9 cellular contexts compared by ENCODE assay signal in the genomic region with DNA sequence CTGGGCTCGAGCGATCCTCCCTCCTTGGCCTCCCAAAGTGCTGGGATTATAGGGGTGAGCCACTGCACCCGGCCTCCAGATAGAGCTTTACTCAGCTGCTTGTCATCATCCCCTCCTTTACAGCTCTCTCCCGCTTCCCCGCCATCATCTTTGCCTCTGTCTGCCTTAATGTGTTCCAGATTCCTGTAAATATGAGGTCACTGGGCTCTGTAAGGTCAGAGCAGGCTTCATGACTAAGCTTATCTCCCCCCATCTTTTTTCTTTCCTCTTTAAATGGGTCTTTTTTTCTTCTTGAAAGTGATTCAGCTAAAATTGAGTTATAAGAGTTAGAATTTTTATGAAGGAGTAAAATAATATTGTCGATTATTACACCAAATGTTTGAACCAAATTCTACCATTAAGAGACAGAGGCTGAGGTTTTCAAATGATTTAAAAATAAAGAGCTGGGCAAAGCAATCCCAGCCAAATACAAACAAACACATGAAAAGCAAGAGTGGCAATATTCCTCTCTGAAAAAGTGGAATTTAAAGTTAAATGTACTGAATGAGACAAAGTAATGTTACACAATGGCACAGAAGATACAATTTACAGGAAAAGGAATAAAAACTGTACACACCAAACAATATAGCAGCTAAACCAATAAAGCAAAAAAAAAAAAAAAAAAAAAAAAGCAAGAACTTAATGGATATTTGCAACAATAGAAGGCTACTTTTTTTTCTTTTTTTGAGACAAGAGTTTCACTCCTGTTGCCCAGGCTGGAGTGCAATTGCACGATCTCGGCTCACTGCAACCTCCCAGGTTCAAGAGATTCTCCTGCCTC.
DNase-seq lines count a peak whose midpoint lies in the region; ATAC-seq, FAIRE-seq and TF ChIP-seq lines count a peak whose summit lies in the region.
"Had no signal": no experiment of that assay in that cellular context is flagged by ENCODE, and none has a peak within 500 bp of the region (broad histone marks: within the 10 kb centered on the region; RNA-seq: fewer than 3 reads in every experiment).

No MANE protein-coding gene starts in this region.

- H3K36me3 ChIP-seq in heart right ventricle (peaks cover 0 to 69% (median 3%) of the 10 kb centered on the region in 9 donors), K562 (ENCODE audit: control insufficient read depth, insufficient read depth, low read length) (no peaks in the 10 kb centered on the region), kidney epithelial cell (ENCODE audit: control insufficient read depth, insufficient read depth, low read length) (no peaks in the 10 kb centered on the region)

- H3K27me3 ChIP-seq in heart right ventricle (no peaks in the 10 kb centered on the region), K562 (ENCODE audit: control insufficient read depth in 2 of 2, insufficient read depth in 2 of 2, low read length in 2 of 2) (no peaks in the 10 kb centered on the region), kidney epithelial cell (ENCODE audit: control insufficient read depth, insufficient read depth, low read length) (no peaks in the 10 kb centered on the region)

- TF ChIP-seq CTCF in heart right ventricle (IDR thresholded peaks at IDR 0.05) (no peak), K562 (IDR thresholded peaks at IDR 0.05 in 2 of 3, conservative IDR thresholded peaks at IDR 0.05 in 1 of 3; ENCODE audit: insufficient read depth in 2 of 3, low read depth in 1 of 3, low read length in 3 of 3) (no peak), kidney epithelial cell (IDR thresholded peaks at IDR 0.05; ENCODE audit: insufficient read depth, low read length, poor library complexity, severe bottlenecking) (no peak)

- TF ChIP-seq RAD21 in K562 (CRISPR knock-in tag; conservative IDR thresholded peaks at IDR 0.05 in 1 of 2, IDR thresholded peaks at IDR 0.05 in 1 of 2) = no peak

- intact Hi-C loops in heart right ventricle (cut with DNase I) (no loop called here), cardiac septum (cut with DNase I) (no loop called here), K562 (cut with micrococcal nuclease) (loop anchor here (5.0 kb wide), 1 partner anchor 70 kb away; no protein-coding TSS in a partner anchor)

- FAIRE-seq in K562 (lab: Jason Lieb, UNC) = peak; percentile 82

- CTCF ChIA-PET in K562 (lab: Yijun Ruan, JAX; ENCODE audit: low intra/inter-chr PET ratio) = no interaction called here

- no peaks in the 10 kb centered on the region for H3K9me1 ChIP-seq in K562 (ENCODE audit: control insufficient read depth, insufficient read depth, low read length)

- POLR2A ChIA-PET in K562 (lab: Yijun Ruan, JAX) = interaction anchor here (0.5 to 3.0 kb wide), 7 partner anchors 10 to 98 kb away, joined by 3 to 12 read pairs (median 5); no protein-coding TSS in a partner anchor

- H3K9me3 ChIP-seq in heart right ventricle (no peaks in the 10 kb centered on the region), K562 (replicated peaks; ENCODE audit: control insufficient read depth, insufficient read depth, low read depth, low read length) (no peaks in the 10 kb centered on the region)

- peak overlapping the region in 4 of 10 donors; percentile 0 to 86 (median 29) for H3K27ac ChIP-seq in heart right ventricle
- peak overlapping the region; percentile 24; the same call in 1 of the 3 replicates for H3K27ac ChIP-seq in K562 (ENCODE audit: extremely low read depth, low read depth, low read length)

- H3K4me2 ChIP-seq in K562 (ENCODE audit: insufficient read depth, low read length) = no peak overlapping the region

- ATAC-seq in heart right ventricle (peak in 7 of 8 donors; percentile 52 to 69 (median 56)), K562 (peak; percentile 76), HG02938 (IDR thresholded peaks at IDR 0.05; ENCODE audit: unreplicated experiment) (no peak), HG02610 (IDR thresholded peaks at IDR 0.05; ENCODE audit: unreplicated experiment) (no peak)
- ATAC-seq: activated T-cell treated with anti-CD3 and anti-CD28 coated beads, Interleukin-2, amount 50 U/mL, for 4 hours had no signal

- H3K4me1 ChIP-seq in heart right ventricle = peaks cover 0 to 41% (median 29%) of the 10 kb centered on the region in 9 donors
- peaks cover 52 to 61% of the 10 kb centered on the region in 2 experiments for H3K4me1 ChIP-seq in K562 (replicated peaks in 1 of 2; ENCODE audit: control insufficient read depth in 2 of 2, insufficient read depth in 2 of 2, low read length in 2 of 2)

- TF ChIP-seq POLR2A in K562 (conservative IDR thresholded peaks at IDR 0.05) = no peak

- DNase-seq in heart right ventricle = peak in 1 of 2 donors; percentile 31
- DNase-seq in cardiac septum (ENCODE audit: low spot score) = no peak
- peak; percentile 72 to 89 (median 78) for DNase-seq in K562 (ENCODE audit: extremely low read depth in 1 of 4, low spot score in 3 of 4)
- peak; percentile 66 for DNase-seq in kidney epithelial cell (ENCODE audit: low read depth)
- DNase-seq in NCI-H345 (lab: John Stamatoyannopoulos, UW) = no peak
- DNase-seq in activated CD8-positive, alpha-beta memory T cell treated with anti-CD3 and anti-CD28 coated beads, Interleukin-2, amount 50 U/mL, for 4 hours = no peak
- DNase-seq: activated T-cell treated with anti-CD3 and anti-CD28 coated beads, Interleukin-2, amount 50 U/mL, for 4 hours had no signal

- no peak overlapping the region for H3K9ac ChIP-seq in K562 (ENCODE audit: insufficient read depth in 1 of 2, low read depth in 2 of 2, low read length in 2 of 2)

- H4K20me1 ChIP-seq in K562 (replicated peaks; ENCODE audit: control insufficient read depth, insufficient read depth, low read length) = no peaks in the 10 kb centered on the region

- BruUV-seq in K562 (replicated peaks; lab: Mats Ljungman, UMichigan) = no TSS peak

- in situ Hi-C loops in K562 (cut with MboI) = no loop called here

- no peak overlapping the region for H2AFZ ChIP-seq in K562 (ENCODE audit: low read depth, low read length)

- no peaks in the 10 kb centered on the region for H3K79me2 ChIP-seq in K562 (ENCODE audit: control insufficient read depth, insufficient read depth, low read length)

- WGBS in heart right ventricle, 2 donors = 84 to 85% methylated on average over 8 of the region's 8 CpGs
- WGBS in K562 (ENCODE audit: insufficient coverage, low coverage, missing lambda C conversion rate) = 15% methylated on average over 8 of the region's 8 CpGs

- TF ChIP-seq EP300 in K562 (IDR thresholded peaks at IDR 0.05; ENCODE audit: low read length) = peak; percentile 64; the same call in 1 of the 2 replicates

- H3K4me3 ChIP-seq in heart right ventricle = no peak overlapping the region
- no peak overlapping the region for H3K4me3 ChIP-seq in K562
- H3K4me3 ChIP-seq in kidney epithelial cell (ENCODE audit: low read depth, low read length) = no peak overlapping the region

TF ChIP-seq in K562, 482 proteins besides CTCF, POLR2A, EP300 and RAD21 (continues in another document):
- TF ChIP-seq, protein P1, sequence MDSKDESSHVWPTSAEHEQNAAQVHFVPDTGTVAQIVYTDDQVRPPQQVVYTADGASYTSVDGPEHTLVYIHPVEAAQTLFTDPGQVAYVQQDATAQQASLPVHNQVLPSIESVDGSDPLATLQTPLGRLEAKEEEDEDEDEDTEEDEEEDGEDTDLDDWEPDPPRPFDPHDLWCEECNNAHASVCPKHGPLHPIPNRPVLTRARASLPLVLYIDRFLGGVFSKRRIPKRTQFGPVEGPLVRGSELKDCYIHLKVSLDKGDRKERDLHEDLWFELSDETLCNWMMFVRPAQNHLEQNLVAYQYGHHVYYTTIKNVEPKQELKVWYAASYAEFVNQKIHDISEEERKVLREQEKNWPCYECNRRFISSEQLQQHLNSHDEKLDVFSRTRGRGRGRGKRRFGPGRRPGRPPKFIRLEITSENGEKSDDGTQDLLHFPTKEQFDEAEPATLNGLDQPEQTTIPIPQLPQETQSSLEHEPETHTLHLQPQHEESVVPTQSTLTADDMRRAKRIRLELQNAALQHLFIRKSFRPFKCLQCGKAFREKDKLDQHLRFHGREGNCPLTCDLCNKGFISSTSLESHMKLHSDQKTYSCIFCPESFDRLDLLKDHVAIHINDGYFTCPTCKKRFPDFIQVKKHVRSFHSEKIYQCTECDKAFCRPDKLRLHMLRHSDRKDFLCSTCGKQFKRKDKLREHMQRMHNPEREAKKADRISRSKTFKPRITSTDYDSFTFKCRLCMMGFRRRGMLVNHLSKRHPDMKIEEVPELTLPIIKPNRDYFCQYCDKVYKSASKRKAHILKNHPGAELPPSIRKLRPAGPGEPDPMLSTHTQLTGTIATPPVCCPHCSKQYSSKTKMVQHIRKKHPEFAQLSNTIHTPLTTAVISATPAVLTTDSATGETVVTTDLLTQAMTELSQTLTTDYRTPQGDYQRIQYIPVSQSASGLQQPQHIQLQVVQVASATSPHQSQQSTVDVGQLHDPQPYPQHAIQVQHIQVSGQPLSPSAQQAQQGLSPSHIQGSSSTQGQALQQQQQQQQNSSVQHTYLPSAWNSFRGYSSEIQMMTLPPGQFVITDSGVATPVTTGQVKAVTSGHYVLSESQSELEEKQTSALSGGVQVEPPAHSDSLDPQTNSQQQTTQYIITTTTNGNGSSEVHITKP (IDR thresholded peaks at IDR 0.05; ENCODE audit: partially characterized antibody) = peak; percentile 87
- TF ChIP-seq CBFA2T2 (conservative IDR thresholded peaks at IDR 0.05) (0 out of 2 replicates have a peak, but pooled peaks have one; percentile 14), RNF2 (IDR thresholded peaks at IDR 0.05) (no peak), JUN (IDR thresholded peaks at IDR 0.05; ENCODE audit: borderline replicate concordance, low read depth, low read length) (peak; percentile 94), JUN (CRISPR knock-in tag; IDR thresholded peaks at IDR 0.05; ENCODE audit: borderline replicate concordance) (no peak), NCOR1 (IDR thresholded peaks at IDR 0.05) (0 out of 2 replicates have a peak, but pooled peaks have one; percentile 60)
- TF ChIP-seq, protein P2, sequence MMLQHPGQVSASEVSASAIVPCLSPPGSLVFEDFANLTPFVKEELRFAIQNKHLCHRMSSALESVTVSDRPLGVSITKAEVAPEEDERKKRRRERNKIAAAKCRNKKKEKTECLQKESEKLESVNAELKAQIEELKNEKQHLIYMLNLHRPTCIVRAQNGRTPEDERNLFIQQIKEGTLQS (IDR thresholded peaks at IDR 0.05) = peak; percentile 93
- TF ChIP-seq, protein P2 (CRISPR knock-in tag; conservative IDR thresholded peaks at IDR 0.05) = 0 out of 2 replicates have a peak, but pooled peaks have one; percentile 8

Comparison
In these comparisons a context has a peak if more than half of its experiments do, and no peak if none do; other contexts are left out.
1. ATAC-seq: peak in heart right ventricle (7 of 8) and K562 (single experiment); none in HG02938 (single experiment) and HG02610 (single experiment).
2. DNase-seq: peak in K562 (4 of 4) and kidney epithelial cell (single experiment); none in cardiac septum (single experiment), NCI-H345 (single experiment) and activated CD8-positive, alpha-beta memory T cell treated with anti-CD3 and anti-CD28 coated beads, Interleukin-2, amount 50 U/mL, for 4 hours (single experiment).